8 cellular contexts compared by ENCODE assay signal in genomic region chr12:100268835-100269564, GRCh38. TPM values are rescaled to one million over a fixed set of nuclear protein-coding genes. Genes with fewer than 3 reads are reported as not detected.
DNase-seq lines count a peak whose midpoint lies in the region; ATAC-seq, FAIRE-seq and TF ChIP-seq lines count a peak whose summit lies in the region.

No MANE protein-coding gene starts in this region.

- no peaks in the 10 kb centered on the region for H3K9me3 Mint-ChIP-seq in dendritic cell treated with granulocyte-macrophage colony-stimulating factor and Interleukin-4, amounts not matched to agents 40 ng/mL and 50 ng/mL, for 4 days

- peak overlapping the region; percentile 63 for H3K4me3 Mint-ChIP-seq in dendritic cell treated with granulocyte-macrophage colony-stimulating factor and Interleukin-4, amounts not matched to agents 40 ng/mL and 50 ng/mL, for 4 days

- H3F3A ChIP-seq in neural cell (ENCODE audit: insufficient read depth, low read length, poor library complexity, severe bottlenecking), result no peaks in the 10 kb centered on the region

- H3K4me2 ChIP-seq in DND-41 (ENCODE audit: insufficient read depth, low read length) (peak overlapping the region; percentile 74), neural cell (ENCODE audit: low read length) (peak overlapping the region; percentile 98)

- H3K9me3 ChIP-seq in DND-41 (ENCODE audit: insufficient read depth, low read length, severe bottlenecking), result no peaks in the 10 kb centered on the region
- no peaks in the 10 kb centered on the region for H3K9me3 ChIP-seq in MG63
- no peaks in the 10 kb centered on the region for H3K9me3 ChIP-seq in neural cell (ENCODE audit: low read length)
- no peaks in the 10 kb centered on the region for H3K9me3 ChIP-seq in WERI-Rb-1 (ENCODE audit: severe bottlenecking)

- H3K4me1 Mint-ChIP-seq in dendritic cell treated with granulocyte-macrophage colony-stimulating factor and Interleukin-4, amounts not matched to agents 40 ng/mL and 50 ng/mL, for 4 days (ENCODE audit: low read depth), result peaks cover 40% of the 10 kb centered on the region

- H3K36me3 ChIP-seq in DND-41 (ENCODE audit: insufficient read depth, low read length) (no peaks in the 10 kb centered on the region; the same call in 1 of the 2 replicates), MG63 (peaks cover 4% of the 10 kb centered on the region; the same call in 1 of the 2 replicates), neural cell (ENCODE audit: insufficient read depth, low read length) (no peaks in the 10 kb centered on the region), WERI-Rb-1 (no peaks in the 10 kb centered on the region; the same call in 1 of the 2 replicates)

- TF ChIP-seq RAD21 in neural cell (conservative IDR thresholded peaks at IDR 0.05), result no peak

- no peak for ATAC-seq in DND-41 (ENCODE audit: insufficient read depth, low read depth)
- ATAC-seq in HG02610 (IDR thresholded peaks at IDR 0.05; ENCODE audit: unreplicated experiment), result no peak
- ATAC-seq in GM21515 (IDR thresholded peaks at IDR 0.05; ENCODE audit: unreplicated experiment), result no peak

- H3K9me2 ChIP-seq in neural cell (ENCODE audit: insufficient read depth, low read length), result no peaks in the 10 kb centered on the region

- H3K27ac ChIP-seq in DND-41 (ENCODE audit: low read length) (no peak overlapping the region; the same call in 1 of the 2 replicates), neural cell (ENCODE audit: low read length) (no peak overlapping the region), WERI-Rb-1 (no peak overlapping the region)

- no peak for DNase-seq in DND-41
- DNase-seq in MG63, result no peak
- no peak for DNase-seq in HTR-8/SVneo (ENCODE audit: insufficient read length, low spot score)
- no peak for DNase-seq in WERI-Rb-1

- no peaks in the 10 kb centered on the region for H3K27me3 Mint-ChIP-seq in dendritic cell treated with granulocyte-macrophage colony-stimulating factor and Interleukin-4, amounts not matched to agents 40 ng/mL and 50 ng/mL, for 4 days

- peak overlapping the region in 1 of 2 experiments; percentile 79; a peak in 2 of 4 replicates for H3K4me3 ChIP-seq in DND-41 (ENCODE audit: low read depth in 1 of 2, low read length in 2 of 2)
- H3K4me3 ChIP-seq in MG63, result peak overlapping the region; percentile 66
- peak overlapping the region; percentile 92 for H3K4me3 ChIP-seq in neural cell (ENCODE audit: low read length)
- H3K4me3 ChIP-seq in WERI-Rb-1 (ENCODE audit: low read depth, low read length), result no peak overlapping the region

- H2AFZ ChIP-seq in DND-41 (ENCODE audit: low read depth, low read length) (no peak overlapping the region), neural cell (ENCODE audit: low read depth, low read length) (no peak overlapping the region)

- FAIRE-seq in HTR-8/SVneo (lab: Jason Lieb, UNC), result no peak

- H3K79me2 ChIP-seq in DND-41 (ENCODE audit: insufficient read depth, low read length), result peaks cover 66% of the 10 kb centered on the region
- H3K79me2 ChIP-seq in neural cell (replicated peaks; ENCODE audit: insufficient read depth, low read length), result peaks cover 65% of the 10 kb centered on the region

- H3K4me1 ChIP-seq in DND-41 (ENCODE audit: insufficient read depth, low read length), result peaks cover 32% of the 10 kb centered on the region

- no peak for TF ChIP-seq CTCF in DND-41 (IDR thresholded peaks at IDR 0.05; ENCODE audit: borderline replicate concordance, extremely low read depth, low read length, poor library complexity, severe bottlenecking)
- TF ChIP-seq CTCF in neural cell (IDR thresholded peaks at IDR 0.05; ENCODE audit: poor library complexity, severe bottlenecking), result no peak
- no peak for TF ChIP-seq CTCF in WERI-Rb-1 (IDR thresholded peaks at IDR 0.05; ENCODE audit: low read depth, low read length)

- peak overlapping the region; percentile 86; the same call in 1 of the 2 replicates for H3K9ac ChIP-seq in DND-41 (ENCODE audit: low read depth, low read length)
- H3K9ac ChIP-seq in neural cell (ENCODE audit: low read length), result peak overlapping the region; percentile 96

- peak overlapping the region; percentile 73 for H3K27ac Mint-ChIP-seq in dendritic cell treated with granulocyte-macrophage colony-stimulating factor and Interleukin-4, amounts not matched to agents 40 ng/mL and 50 ng/mL, for 4 days

- H4K20me1 ChIP-seq in DND-41 (ENCODE audit: insufficient read depth, low read length), result peaks cover 9% of the 10 kb centered on the region; the same call in 1 of the 2 replicates
- peaks cover 4% of the 10 kb centered on the region for H4K20me1 ChIP-seq in neural cell (ENCODE audit: insufficient read depth)

- TF ChIP-seq EP300 in neural cell (conservative IDR thresholded peaks at IDR 0.05; ENCODE audit: poor library complexity, severe bottlenecking), result no peak

- peaks cover 14% of the 10 kb centered on the region for H3K36me3 Mint-ChIP-seq in dendritic cell treated with granulocyte-macrophage colony-stimulating factor and Interleukin-4, amounts not matched to agents 40 ng/mL and 50 ng/mL, for 4 days (ENCODE audit: low read depth)

- intact Hi-C loops in dendritic cell treated with granulocyte-macrophage colony-stimulating factor and Interleukin-4, amounts not matched to agents 40 ng/mL and 50 ng/mL, for 4 days (cut with micrococcal nuclease), result loop anchor here (5.0 kb wide), 1 partner anchor 303 kb away; the partner anchor contains the start of gene GAS2L3

- H3K27me3 ChIP-seq in DND-41 (ENCODE audit: insufficient read depth, low read length, poor library complexity) (no peaks in the 10 kb centered on the region), MG63 (no peaks in the 10 kb centered on the region), neural cell (ENCODE audit: insufficient read depth, low read depth, low read length) (no peaks in the 10 kb centered on the region), WERI-Rb-1 (ENCODE audit: insufficient read depth, low read depth, severe bottlenecking) (no peaks in the 10 kb centered on the region)

TF ChIP-seq in neural cell, 6 proteins besides CTCF, POLR2A, EP300 and RAD21:
- no peak for TF ChIP-seq POLR2AphosphoS5 (IDR thresholded peaks at IDR 0.05)
- TF ChIP-seq TAF1 (IDR thresholded peaks at IDR 0.05; ENCODE audit: low read depth), result no peak
- no peak for TF ChIP-seq REST (IDR thresholded peaks at IDR 0.05; ENCODE audit: borderline replicate concordance)
- no peak for TF ChIP-seq EZH2 (IDR thresholded peaks at IDR 0.05; ENCODE audit: borderline replicate concordance, insufficient read depth, low read length, poor library complexity, severe bottlenecking)
- no peak for TF ChIP-seq MXI1 (conservative IDR thresholded peaks at IDR 0.05; ENCODE audit: poor library complexity, severe bottlenecking)
- no peak for TF ChIP-seq SMC3 (conservative IDR thresholded peaks at IDR 0.05; ENCODE audit: poor library complexity)

RNA-seq across cellular contexts. Expression of gene SCYL2, which starts 2.0 kb away (rescaled TPM):
- total RNA-seq in MG63 (2014; rRNA removed; shearing (Covaris generic); ENCODE audit: low replicate concordance), result 7.3 and 11.2 TPM in 2 replicates
- polyA plus RNA-seq in neural cell, result 80.9 and 101 TPM in 2 replicates
- 189 and 212 TPM in 2 replicates for polyA minus RNA-seq in neural cell

RNA-seq across cellular contexts. Expression of gene DEPDC4, which starts 2.1 kb away (rescaled TPM):
- 1.3 and 1.7 TPM in 2 replicates for total RNA-seq in MG63 (2014; rRNA removed; shearing (Covaris generic); ENCODE audit: low replicate concordance)
- polyA plus RNA-seq in neural cell, result 1.2 TPM in 1 of 2 replicates, not detected in the other
- polyA minus RNA-seq in neural cell, result 0.93 and 1.2 TPM in 2 replicates
